In genomic region chr17:31273511-31273910, GRCh38 we compare ENCODE assay signal across 15 cellular contexts. TPM values are rescaled to one million over a fixed set of nuclear protein-coding genes. Genes with fewer than 3 reads are reported as not detected.
DNase-seq lines count a peak whose midpoint lies in the region; ATAC-seq and TF ChIP-seq lines count a peak whose summit lies in the region.
"Had no signal": no experiment of that assay in that cellular context is flagged by ENCODE, and none has a peak within 500 bp of the region (broad histone marks: within the 10 kb centered on the region; RNA-seq: fewer than 3 reads in every experiment).

No MANE protein-coding gene starts in this region.

- no peaks in the 10 kb centered on the region for H3K27me3 ChIP-seq in IMR-90 (ENCODE audit: control insufficient read depth, insufficient read depth, low read length)

- H3K14ac ChIP-seq in IMR-90 (replicated peaks; ENCODE audit: low read depth, low read length), result no peak overlapping the region

- H2AK5ac ChIP-seq in IMR-90 (ENCODE audit: low read depth, low read length), result no peak overlapping the region

- no peak overlapping the region for H3K56ac ChIP-seq in IMR-90 (ENCODE audit: extremely low read depth, insufficient read depth, low read length)

- no peak overlapping the region for H3K4me3 ChIP-seq in IMR-90 (ENCODE audit: insufficient read depth, low read depth, low read length)
- H3K4me3 ChIP-seq in choroid plexus epithelial cell (ENCODE audit: low read depth, low read length), result no peak overlapping the region

- H3K9ac ChIP-seq in IMR-90 (ENCODE audit: low read depth, low read length), result no peak overlapping the region

- POLR2A ChIA-PET in IMR-90 (lab: Charles Lee; ENCODE audit: unreplicated experiment), result no interaction called here

- no peak overlapping the region for H2BK15ac ChIP-seq in IMR-90 (ENCODE audit: low read depth, low read length)

- peaks cover 9% of the 10 kb centered on the region for H3K4me1 Mint-ChIP-seq in type B pancreatic cell (ENCODE audit: unreplicated experiment)

- H3K4me1 ChIP-seq in IMR-90 (ENCODE audit: control insufficient read depth, insufficient read depth, low read length), result peaks cover 6% of the 10 kb centered on the region

- CTCF ChIA-PET in IMR-90 (lab: Yijun Ruan, JAX), result no interaction called here

- intact Hi-C loops in IMR-90 (cut with micrococcal nuclease), result no loop called here

- no peak overlapping the region for H3K23ac ChIP-seq in IMR-90 (ENCODE audit: low read depth, low read length)

- no peak overlapping the region for H3K4me2 ChIP-seq in IMR-90 (ENCODE audit: low read depth, low read length)

- no peak overlapping the region for H3K4ac ChIP-seq in IMR-90 (ENCODE audit: low read depth, low read length)

- no peak overlapping the region for H2BK20ac ChIP-seq in IMR-90 (ENCODE audit: low read depth, low read length)

- peak overlapping the region; percentile 42; the same call in 1 of the 2 replicates for H3K27ac ChIP-seq in IMR-90 (ENCODE audit: insufficient read depth, low read length)
- H3K27ac ChIP-seq: C4-2B had no signal

- H3K9me3 ChIP-seq in IMR-90 (ENCODE audit: control insufficient read depth, insufficient read depth, low read length), result no peaks in the 10 kb centered on the region

- H3K27ac Mint-ChIP-seq in type B pancreatic cell, result peak overlapping the region; percentile 19

- no peak overlapping the region for H4K8ac ChIP-seq in IMR-90 (ENCODE audit: low read depth in 2 of 2, low read length in 2 of 2)

- no CpG with 5 or more reads among the region's 1 CpG for WGBS in IMR-90 (ENCODE audit: extremely low coverage in 2 of 2, insufficient read length in 1 of 2), 2 experiments

- no TSS peak for BruUV-seq in IMR-90 (replicated peaks; lab: Mats Ljungman, UMichigan)

- peaks cover 9 to 29% of the 10 kb centered on the region in 2 experiments for H3K79me1 ChIP-seq in IMR-90 (ENCODE audit: low read depth in 1 of 2, low read length in 2 of 2)

- peaks cover 42% of the 10 kb centered on the region for H3K36me3 Mint-ChIP-seq in type B pancreatic cell

- TF ChIP-seq CTCF in IMR-90 (conservative IDR thresholded peaks at IDR 0.05; ENCODE audit: low read depth, low read length), result no peak
- no peak for TF ChIP-seq CTCF in choroid plexus epithelial cell (conservative IDR thresholded peaks at IDR 0.05; ENCODE audit: low read depth, low read length)
- TF ChIP-seq CTCF in type B pancreatic cell (conservative IDR thresholded peaks at IDR 0.05), result no peak

- peaks cover 15% of the 10 kb centered on the region; the same call in 1 of the 2 replicates for H3K9me1 ChIP-seq in IMR-90 (ENCODE audit: insufficient read depth, low read length)

- H2BK120ac ChIP-seq in IMR-90 (ENCODE audit: low read depth, low read length), result peak overlapping the region; percentile 9; the same call in 1 of the 2 replicates

- H3K18ac ChIP-seq in IMR-90 (ENCODE audit: low read depth, low read length), result no peak overlapping the region

- no peak overlapping the region for H3K4me3 Mint-ChIP-seq in type B pancreatic cell

- no peak overlapping the region for H4K5ac ChIP-seq in IMR-90 (ENCODE audit: low read depth, low read length)

- DNase-seq in IMR-90 (no peak), choroid plexus epithelial cell (ENCODE audit: low read depth) (peak; percentile 52), fibroblast of the conjunctiva (ENCODE audit: low read depth) (peak; percentile 13), type B pancreatic cell (ENCODE audit: extremely low spot score, unreplicated experiment) (no peak), amygdala (lab: John Stamatoyannopoulos, UW) (no peak), anterior cingulate cortex (lab: John Stamatoyannopoulos, UW) (no peak)
- DNase-seq: EL, H7, Karpas-422, NCI-H187 treated with DMSO at 0.1 percent for 48 hours, NCI-H446 treated with DMSO at 0.1 percent for 48 hours, SHP77 had no signal

- in situ Hi-C loops in IMR-90 (cut with MboI; ENCODE audit: low sequenced_read_pairs), result no loop called here

- H4K20me1 ChIP-seq in IMR-90 (ENCODE audit: insufficient read depth, low read length), result no peaks in the 10 kb centered on the region

- no peak for TF ChIP-seq POLR2A in IMR-90 (IDR thresholded peaks at IDR 0.05; ENCODE audit: low read depth, low read length)

- peak overlapping the region; percentile 92 for H2BK5ac ChIP-seq in IMR-90 (ENCODE audit: low read depth, low read length, poor library complexity, severe bottlenecking)

- H4K91ac ChIP-seq in IMR-90 (ENCODE audit: insufficient read depth, low read depth, low read length), result no peak overlapping the region

- dilution Hi-C loops in IMR-90 (cut with HindIII; ENCODE audit: low sequenced_read_pairs, unreplicated experiment), result no loop called here

- no peak overlapping the region for H2AK9ac ChIP-seq in IMR-90 (replicated peaks; ENCODE audit: low read depth, low read length, poor library complexity)

- H3K9me3 Mint-ChIP-seq in type B pancreatic cell, result no peaks in the 10 kb centered on the region

- H3K27me3 Mint-ChIP-seq in type B pancreatic cell, result no peaks in the 10 kb centered on the region

- TF ChIP-seq RAD21 in IMR-90 (IDR thresholded peaks at IDR 0.05; ENCODE audit: low read length), result no peak

- no peak overlapping the region for H2AFZ ChIP-seq in IMR-90 (replicated peaks; ENCODE audit: low read length, poor library complexity)

- ATAC-seq in IMR-90 (ENCODE audit: low read depth) (no peak), GM21515 (IDR thresholded peaks at IDR 0.05; ENCODE audit: unreplicated experiment) (no peak)
- ATAC-seq: Panc1 had no signal

- H3K36me3 ChIP-seq in IMR-90 (ENCODE audit: control insufficient read depth, insufficient read depth, low read length), result peaks cover 12% of the 10 kb centered on the region

TF ChIP-seq in IMR-90, 13 proteins besides CTCF, POLR2A, EP300 and RAD21:
- no peak for TF ChIP-seq RFX5 (IDR thresholded peaks at IDR 0.05; ENCODE audit: low read depth, low read length)
- no peak for TF ChIP-seq RCOR1 (IDR thresholded peaks at IDR 0.05; ENCODE audit: insufficient replicate concordance, low read length)
- no peak for TF ChIP-seq CHD1 (IDR thresholded peaks at IDR 0.05; ENCODE audit: low read depth, low read length)
- TF ChIP-seq NFE2L2 (IDR thresholded peaks at IDR 0.05; ENCODE audit: low read depth, low read length), result no peak

RNA-seq across cellular contexts. Expression of gene OMG, which starts 23.5 kb away (rescaled TPM):
- total RNA-seq in IMR-90 (2012; rRNA removed), result 0.18 TPM in 1 of 2 replicates, not detected in the other
- not detected in 2 replicates for polyA plus RNA-seq in IMR-90 (2012; rRNA removed)
- polyA plus RNA-seq in IMR-90 (2012; cell fraction: cytosol; rRNA removed), result 0.13 TPM in 1 of 2 replicates, not detected in the other
- polyA plus RNA-seq in IMR-90 (2012; cell fraction: nucleus; rRNA removed; ENCODE audit: low replicate concordance), result not detected in 2 replicates
- not detected in 2 replicates for total RNA-seq in type B pancreatic cell (ENCODE audit: low replicate concordance)
- total RNA-seq: H7 had no signal

RNA-seq across cellular contexts. Expression of gene EVI2B, which starts 40.3 kb away (rescaled TPM):
- total RNA-seq in IMR-90 (2012; rRNA removed), result under 0.01 TPM in 2 replicates
- 0.17 and 0.24 TPM in 2 replicates for polyA plus RNA-seq in IMR-90 (2012; rRNA removed)
- 0.02 and 0.05 TPM in 2 replicates for polyA plus RNA-seq in IMR-90 (2012; cell fraction: cytosol; rRNA removed)
- polyA plus RNA-seq in IMR-90 (2012; cell fraction: nucleus; rRNA removed; ENCODE audit: low replicate concordance), result 0.09 TPM in 1 of 2 replicates, not detected in the other
- not detected in 2 replicates for total RNA-seq in type B pancreatic cell (ENCODE audit: low replicate concordance)
- total RNA-seq: H7 had no signal

RNA-seq across cellular contexts. Expression of gene EVI2A, which starts 47.9 kb away (rescaled TPM):
- total RNA-seq in IMR-90 (2012; rRNA removed) (0.90 and 1.7 TPM in 2 replicates), type B pancreatic cell (ENCODE audit: low replicate concordance) (not detected in 2 replicates)
- polyA plus RNA-seq in IMR-90 (2012; rRNA removed), result 0.40 and 0.50 TPM in 2 replicates
- polyA plus RNA-seq in IMR-90 (2012; cell fraction: cytosol; rRNA removed), result 0.02 TPM in 1 of 2 replicates, not detected in the other
- 0.09 TPM in 1 of 2 replicates, not detected in the other for polyA plus RNA-seq in IMR-90 (2012; cell fraction: nucleus; rRNA removed; ENCODE audit: low replicate concordance)
- total RNA-seq: H7 had no signal

Comparison
In these comparisons a context has a peak if more than half of its experiments do, and no peak if none do; other contexts are left out.
1. DNase-seq: peak in choroid plexus epithelial cell (single experiment) and fibroblast of the conjunctiva (single experiment); none in IMR-90 (single experiment), type B pancreatic cell (single experiment), amygdala (0 of 56) and anterior cingulate cortex (0 of 58).